In the genomic region with DNA sequence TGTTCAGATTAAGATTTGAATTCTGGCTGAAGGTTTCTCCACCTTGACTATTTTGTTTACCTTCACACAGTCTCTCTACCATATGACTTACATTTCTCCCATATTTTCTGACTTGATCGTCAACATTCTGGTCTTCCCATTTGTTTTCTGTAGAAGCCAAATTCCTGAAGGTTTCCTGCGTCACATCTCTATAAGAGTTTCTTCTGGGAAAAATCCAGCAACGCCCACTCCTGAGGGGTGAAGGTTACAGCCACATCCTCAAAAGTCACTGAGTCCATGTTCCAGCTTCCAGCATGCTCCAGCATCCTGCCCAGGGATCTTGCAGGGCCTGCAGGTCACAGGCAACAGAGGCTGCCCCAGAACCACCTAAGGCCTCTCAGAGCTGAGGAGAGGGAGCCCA, we compare ENCODE assay signal across 17 cellular contexts.
"Had no signal": no experiment of that assay in that cellular context is flagged by ENCODE, and none has a peak within 500 bp of the region (broad histone marks: within the 10 kb centered on the region; RNA-seq: fewer than 3 reads in every experiment).

No MANE protein-coding gene starts in this region.

- H3K4me3 Mint-ChIP-seq: activated CD4-positive, alpha-beta memory T cell treated with anti-CD3 and anti-CD28 coated beads, Interleukin-2, amount 10 ng/mL, durations not matched to agents 7 days and 5 days; activated T-cell treated with anti-CD3 and anti-CD28 coated beads, Interleukin-2, amount 50 U/mL, for 72 hours; naive B cell; stimulated activated naive B cell treated with anti-CD40 and anti-IgM and Interleukin-4, amounts not matched to agents 10 μg/mL and 1 μg/mL and 100 μg/mL, for 72 hours had no signal

- H3K27me3 ChIP-seq: ascending aorta, cardiac muscle cell, colonic mucosa, gastroesophageal sphincter, tibial nerve had no signal

- H3K27me3 Mint-ChIP-seq: activated CD4-positive, alpha-beta memory T cell treated with anti-CD3 and anti-CD28 coated beads, Interleukin-2, amount 10 ng/mL, durations not matched to agents 7 days and 5 days; naive B cell; stimulated activated naive B cell treated with anti-CD40 and anti-IgM and Interleukin-4, amounts not matched to agents 10 μg/mL and 1 μg/mL and 100 μg/mL, for 72 hours had no signal

- H3K4me3 ChIP-seq: ascending aorta, cardiac muscle cell, colonic mucosa, gastroesophageal sphincter, prostate gland, tibial nerve had no signal

- H3K27ac Mint-ChIP-seq: activated CD4-positive, alpha-beta memory T cell treated with anti-CD3 and anti-CD28 coated beads, Interleukin-2, amount 10 ng/mL, durations not matched to agents 7 days and 5 days; activated T-cell treated with anti-CD3 and anti-CD28 coated beads, Interleukin-2, amount 50 U/mL, for 72 hours; naive B cell; stimulated activated naive B cell treated with anti-CD40 and anti-IgM and Interleukin-4, amounts not matched to agents 10 μg/mL and 1 μg/mL and 100 μg/mL, for 72 hours had no signal

- ATAC-seq: activated T-cell treated with anti-CD3 and anti-CD28 coated beads, Interleukin-2, amount 50 U/mL, for 72 hours; gastroesophageal sphincter; sciatic nerve; stimulated activated naive B cell treated with anti-CD40 and anti-IgM and Interleukin-4, amounts not matched to agents 10 μg/mL and 1 μg/mL and 100 μg/mL, for 72 hours had no signal

- DNase-seq: activated CD4-positive, alpha-beta memory T cell treated with anti-CD3 and anti-CD28 coated beads, Interleukin-2, amount 10 ng/mL, durations not matched to agents 7 days and 5 days; activated CD8-positive, alpha-beta memory T cell treated with anti-CD3 and anti-CD28 coated beads, Interleukin-2, amount 50 U/mL, for 4 hours; activated T-cell treated with anti-CD3 and anti-CD28 coated beads, Interleukin-2, amount 50 U/mL, for 72 hours; colonic mucosa; effector CD4-positive, alpha-beta T cell; hippocampal formation; naive B cell; nucleus accumbens; stimulated activated CD4-positive, alpha-beta T cell treated with anti-CD3 and anti-CD28 coated beads, Interleukin-2, amount 100 ng/mL, for 24 hours; stimulated activated naive B cell treated with anti-CD40 and anti-IgM and Interleukin-4, amounts not matched to agents 10 μg/mL and 1 μg/mL and 100 μg/mL, for 72 hours; T-helper 9 cell had no signal

- H3K36me3 ChIP-seq: colonic mucosa, prostate gland had no signal

- H3K9me3 Mint-ChIP-seq: activated CD4-positive, alpha-beta memory T cell treated with anti-CD3 and anti-CD28 coated beads, Interleukin-2, amount 10 ng/mL, durations not matched to agents 7 days and 5 days; activated T-cell treated with anti-CD3 and anti-CD28 coated beads, Interleukin-2, amount 50 U/mL, for 72 hours had no signal

- H3K4me1 ChIP-seq: ascending aorta, colonic mucosa, gastroesophageal sphincter, prostate gland, tibial nerve had no signal

- H3K4me1 Mint-ChIP-seq: activated CD4-positive, alpha-beta memory T cell treated with anti-CD3 and anti-CD28 coated beads, Interleukin-2, amount 10 ng/mL, durations not matched to agents 7 days and 5 days; naive B cell; stimulated activated naive B cell treated with anti-CD40 and anti-IgM and Interleukin-4, amounts not matched to agents 10 μg/mL and 1 μg/mL and 100 μg/mL, for 72 hours had no signal

- H3K27ac ChIP-seq: cardiac muscle cell, colonic mucosa, gastroesophageal sphincter, prostate gland had no signal

- H3K9me3 ChIP-seq: ascending aorta, colonic mucosa, gastroesophageal sphincter, prostate gland, tibial nerve had no signal
